8 cellular contexts compared by ENCODE assay signal in the genomic region with DNA sequence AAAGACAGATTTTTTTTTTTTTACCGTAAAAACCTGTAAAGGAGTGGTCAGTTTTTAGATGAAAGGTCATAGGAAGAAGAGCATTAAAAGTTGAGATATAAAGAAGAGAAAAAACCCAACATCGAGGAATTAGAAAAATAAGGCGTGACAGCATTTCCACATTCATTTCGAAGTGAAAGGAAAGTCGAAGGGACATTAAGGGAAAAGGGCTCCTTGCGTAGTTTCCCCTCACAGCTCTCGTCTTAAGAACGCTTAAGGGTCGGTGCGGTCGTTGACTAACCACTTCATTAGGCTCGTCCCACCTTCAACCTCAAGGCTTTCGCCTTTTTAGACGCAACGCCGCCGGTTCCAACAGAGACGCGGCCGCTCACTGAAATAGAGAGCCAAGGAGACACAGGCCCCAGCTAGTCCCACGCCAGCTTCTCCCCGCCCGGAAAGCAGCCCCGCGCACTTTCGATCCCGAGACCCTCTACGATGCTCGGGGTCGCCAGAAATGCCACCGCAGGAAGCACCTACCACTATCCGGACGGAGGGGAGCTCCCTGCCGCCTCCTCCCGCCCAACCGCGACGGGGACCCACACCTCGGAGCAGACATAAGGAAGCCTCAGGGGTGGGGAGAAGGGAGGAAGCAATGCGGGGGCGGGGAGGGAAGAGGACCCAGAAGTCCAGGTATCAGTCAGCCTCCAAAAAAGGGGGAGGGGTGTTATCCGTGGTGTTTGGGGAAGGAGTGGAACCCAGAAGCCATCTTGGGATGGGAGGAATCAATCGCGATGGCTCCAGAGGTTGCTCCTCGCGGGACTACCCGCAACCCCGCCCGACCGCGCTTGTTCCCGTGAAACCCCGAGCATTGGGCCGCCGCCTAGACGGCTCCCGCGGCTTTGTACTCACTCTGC. TPM values are rescaled to one million over a fixed set of nuclear protein-coding genes. Genes with fewer than 3 reads are reported as not detected.
DNase-seq lines count a peak whose midpoint lies in the region; ATAC-seq and TF ChIP-seq lines count a peak whose summit lies in the region.

No MANE protein-coding gene starts in this region.

- no peaks in the 10 kb centered on the region for H3K9me3 ChIP-seq in right atrium auricular region
- no peaks in the 10 kb centered on the region for H3K9me3 ChIP-seq in prostate gland
- H3K9me3 ChIP-seq in vagina = no peaks in the 10 kb centered on the region

- peak; percentile 76 for DNase-seq in EH (ENCODE audit: low read depth)
- peak; percentile 59 for DNase-seq in KBM-7
- DNase-seq in SW480 (ENCODE audit: low spot score) = peak; percentile 77
- DNase-seq in right atrium auricular region (ENCODE audit: low spot score) = peak; percentile 62
- DNase-seq in prostate gland (ENCODE audit: low spot score) = peak; percentile 60
- DNase-seq in vagina (ENCODE audit: extremely low spot score in 2 of 2) = no peak

- in situ Hi-C loops in KBM-7 (cut with MboI; ENCODE audit: low pct_unique_long_range_greater_than_20kb, low sequenced_read_pairs) = no loop called here

- under 1% methylated on average over 48 of the region's 58 CpGs for WGBS in prostate gland

- H3K27me3 ChIP-seq in right atrium auricular region (no peaks in the 10 kb centered on the region), prostate gland (replicated peaks; ENCODE audit: insufficient read depth) (no peaks in the 10 kb centered on the region), vagina (no peaks in the 10 kb centered on the region)

- H3K36me3 ChIP-seq in right atrium auricular region (no peaks in the 10 kb centered on the region), prostate gland (no peaks in the 10 kb centered on the region), vagina (no peaks in the 10 kb centered on the region)

- H3K4me3 ChIP-seq in right atrium auricular region = peak overlapping the region; percentile 79 to 98
- H3K4me3 ChIP-seq in prostate gland = peak overlapping the region; percentile 74 to 77
- H3K4me3 ChIP-seq in vagina = peak overlapping the region; percentile 63 to 97

- peaks cover 0 to 44% of the 10 kb centered on the region in 2 donors for H3K4me1 ChIP-seq in right atrium auricular region
- no peaks in the 10 kb centered on the region for H3K4me1 ChIP-seq in prostate gland (replicated peaks)
- peaks cover 52% of the 10 kb centered on the region for H3K4me1 ChIP-seq in vagina

- TF ChIP-seq POLR2A in prostate gland (IDR thresholded peaks at IDR 0.05) (no peak), vagina (IDR thresholded peaks at IDR 0.05) (no peak)

- TF ChIP-seq CTCF in right atrium auricular region (IDR thresholded peaks at IDR 0.05) (no peak), prostate gland (IDR thresholded peaks at IDR 0.05) (no peak), vagina (IDR thresholded peaks at IDR 0.05) (no peak)

- H3K27ac ChIP-seq in angular gyrus (ENCODE audit: low read depth, low read length) = peak overlapping the region; percentile 98
- H3K27ac ChIP-seq in right atrium auricular region = peak overlapping the region; percentile 99
- peak overlapping the region; percentile 96 to 97 for H3K27ac ChIP-seq in prostate gland
- peak overlapping the region; percentile 99 for H3K27ac ChIP-seq in vagina

- intact Hi-C loops in prostate gland (cut with DNase I) (loop anchor here (5.0 kb wide), 1 partner anchor 349 kb away; a partner anchor contains a TSS), vagina (cut with DNase I) (no loop called here)

- ATAC-seq in GM21717 (IDR thresholded peaks at IDR 0.05; ENCODE audit: unreplicated experiment) = peak; percentile 40

RNA-seq across cellular contexts. Expression of a gene that starts 0.6 kb away (rescaled TPM):
- 10 to 100 TPM; 16.0 to 26.7 TPM for total RNA-seq in right atrium auricular region
- total RNA-seq in prostate gland = 10 to 100 TPM; 34.3 to 46.0 TPM
- 71.7 TPM for total RNA-seq in vagina

Comparison
In these comparisons a context has a peak if more than half of its experiments do, and no peak if none do; other contexts are left out.
1. DNase-seq: peak in EH (single experiment), KBM-7 (single experiment), SW480 (single experiment), right atrium auricular region (single experiment) and prostate gland (single experiment); none in vagina (0 of 2).
2. Peak in every context shown above with its lines, with median percentiles within 50 percentile points of each other: H3K27ac ChIP-seq and H3K4me3 ChIP-seq.